Comparison of ENCODE assay signal across 14 cellular contexts in the genomic region with DNA sequence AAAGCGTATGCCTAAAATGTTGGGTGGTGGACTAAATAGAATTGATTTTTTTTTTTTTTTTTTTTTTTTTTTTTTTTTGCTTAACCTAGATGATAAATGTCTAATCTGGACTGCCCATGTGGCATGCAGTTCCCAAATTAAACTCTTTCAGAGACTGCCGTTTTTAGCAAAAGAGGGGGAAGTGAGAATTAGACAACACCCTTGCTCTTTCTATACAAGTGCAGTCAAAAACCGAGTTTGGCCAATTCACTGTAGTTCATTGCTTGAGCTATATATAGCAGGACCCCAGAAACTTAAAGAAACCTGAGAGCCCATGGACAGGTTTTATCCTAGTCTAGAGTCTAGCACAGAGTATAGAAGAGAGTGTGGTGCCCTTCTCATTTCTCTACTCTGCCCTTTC.
DNase-seq lines count a peak whose midpoint lies in the region; ATAC-seq and TF ChIP-seq lines count a peak whose summit lies in the region.
"Had no signal": no experiment of that assay in that cellular context is flagged by ENCODE, and none has a peak within 500 bp of the region (broad histone marks: within the 10 kb centered on the region; RNA-seq: fewer than 3 reads in every experiment).

No MANE protein-coding gene starts in this region.

- H3K27ac ChIP-seq in OCI-LY3 (ENCODE audit: low read length) (no peak overlapping the region), gastrocnemius medialis (no peak overlapping the region)
- H3K27ac ChIP-seq: KMS-11 had no signal

- H3K9ac ChIP-seq in OCI-LY3 (ENCODE audit: low read length) = no peak overlapping the region
- H3K9ac ChIP-seq: KMS-11 had no signal

- CTCF ChIA-PET in activated CD4-positive, alpha-beta memory T cell treated with anti-CD3 and anti-CD28 coated beads, Interleukin-2, amount 10 ng/mL, durations not matched to agents 7 days and 5 days (lab: Charles Lee) = no interaction called here

- no peaks in the 10 kb centered on the region for H4K20me1 ChIP-seq in OCI-LY3 (ENCODE audit: insufficient read depth, low read length)

- no peak for TF ChIP-seq POLR2A in gastrocnemius medialis (IDR thresholded peaks at IDR 0.05)

- no peaks in the 10 kb centered on the region for H3K36me3 ChIP-seq in OCI-LY3 (replicated peaks; ENCODE audit: low read depth, low read length)
- no peaks in the 10 kb centered on the region for H3K36me3 ChIP-seq in gastrocnemius medialis

- H3K4me1 ChIP-seq in OCI-LY3 (ENCODE audit: low read length) (peaks cover 15% of the 10 kb centered on the region), gastrocnemius medialis (peaks cover 0 to 13% of the 10 kb centered on the region in 2 donors)

- H3K4me1 Mint-ChIP-seq in activated CD4-positive, alpha-beta memory T cell treated with anti-CD3 and anti-CD28 coated beads, Interleukin-2, amount 10 ng/mL, durations not matched to agents 7 days and 5 days = no peaks in the 10 kb centered on the region
- no peaks in the 10 kb centered on the region for H3K4me1 Mint-ChIP-seq in mesothelial cell of epicardium
- H3K4me1 Mint-ChIP-seq: nephron progenitor cell had no signal

- no peak overlapping the region for H3K4me3 Mint-ChIP-seq in activated CD4-positive, alpha-beta memory T cell treated with anti-CD3 and anti-CD28 coated beads, Interleukin-2, amount 10 ng/mL, durations not matched to agents 7 days and 5 days
- H3K4me3 Mint-ChIP-seq in mesothelial cell of epicardium = no peak overlapping the region
- H3K4me3 Mint-ChIP-seq: activated T-helper 1 cell treated with anti-CD3 and anti-CD28 coated beads, Interleukin-12 subunit alpha, Interleukin-12 subunit beta, Interleukin-2, Interleukin-4 antibody, amounts not matched to agents 30 ng/mL and 10 ng/mL and 1 ng/mL, durations not matched to agents 14 hours and 24 hours and 36 hours; nephron progenitor cell; stimulated activated naive CD8-positive, alpha-beta T cell treated with anti-CD3 and anti-CD28 coated beads, Interleukin-15, Interleukin-2, amounts not matched to agents 100 ng/mL and 50 ng/mL, for 24 hours had no signal

- in situ Hi-C loops in gastrocnemius medialis (cut with MboI; ENCODE audit: low sequenced_read_pairs in 4 of 4) = no loop called here

- peak overlapping the region; percentile 57 for H3K4me2 ChIP-seq in OCI-LY3 (ENCODE audit: low read length)
- H3K4me2 ChIP-seq: KMS-11 had no signal

- no peaks in the 10 kb centered on the region for H3K36me3 Mint-ChIP-seq in activated CD4-positive, alpha-beta memory T cell treated with anti-CD3 and anti-CD28 coated beads, Interleukin-2, amount 10 ng/mL, durations not matched to agents 7 days and 5 days (ENCODE audit: low read depth)
- no peaks in the 10 kb centered on the region for H3K36me3 Mint-ChIP-seq in mesothelial cell of epicardium

- H3K27me3 ChIP-seq in OCI-LY3 (ENCODE audit: low read depth, low read length) = no peaks in the 10 kb centered on the region
- no peaks in the 10 kb centered on the region for H3K27me3 ChIP-seq in gastrocnemius medialis

- H3K9me3 ChIP-seq in OCI-LY3 (ENCODE audit: insufficient read depth, low read length) (no peaks in the 10 kb centered on the region), gastrocnemius medialis (no peaks in the 10 kb centered on the region)

- H3K4me3 ChIP-seq in OCI-LY3 (ENCODE audit: low read length) (no peak overlapping the region), gastrocnemius medialis (no peak overlapping the region)

- no peaks in the 10 kb centered on the region for H3K27me3 Mint-ChIP-seq in activated CD4-positive, alpha-beta memory T cell treated with anti-CD3 and anti-CD28 coated beads, Interleukin-2, amount 10 ng/mL, durations not matched to agents 7 days and 5 days
- H3K27me3 Mint-ChIP-seq in mesothelial cell of epicardium (ENCODE audit: low read depth) = peaks cover 22% of the 10 kb centered on the region
- H3K27me3 Mint-ChIP-seq: stimulated activated naive CD8-positive, alpha-beta T cell treated with anti-CD3 and anti-CD28 coated beads, Interleukin-15, Interleukin-2, amounts not matched to agents 100 ng/mL and 50 ng/mL, for 24 hours had no signal

- intact Hi-C loops in gastrocnemius medialis (cut with DNase I; ENCODE audit: low total_unique reads) = no loop called here

- TF ChIP-seq CTCF in OCI-LY3 (IDR thresholded peaks at IDR 0.05; ENCODE audit: low read depth, low read length) (no peak), gastrocnemius medialis (IDR thresholded peaks at IDR 0.05 in 4 of 5, conservative IDR thresholded peaks at IDR 0.05 in 1 of 5) (no peak), mesothelial cell of epicardium (IDR thresholded peaks at IDR 0.05; ENCODE audit: unreplicated experiment) (no peak)

- peak; percentile 84 for ATAC-seq in GM18861 (IDR thresholded peaks at IDR 0.05; ENCODE audit: unreplicated experiment)
- peak; percentile 94 for ATAC-seq in GM21526 (IDR thresholded peaks at IDR 0.05; ENCODE audit: low FRiP score, unreplicated experiment)
- ATAC-seq in HG03095 (IDR thresholded peaks at IDR 0.05; ENCODE audit: unreplicated experiment) = peak; percentile 86
- no peak for ATAC-seq in gastrocnemius medialis

- H3K27ac Mint-ChIP-seq in activated CD4-positive, alpha-beta memory T cell treated with anti-CD3 and anti-CD28 coated beads, Interleukin-2, amount 10 ng/mL, durations not matched to agents 7 days and 5 days = no peak overlapping the region
- no peak overlapping the region for H3K27ac Mint-ChIP-seq in mesothelial cell of epicardium
- H3K27ac Mint-ChIP-seq: activated T-helper 1 cell treated with anti-CD3 and anti-CD28 coated beads, Interleukin-12 subunit alpha, Interleukin-12 subunit beta, Interleukin-2, Interleukin-4 antibody, amounts not matched to agents 30 ng/mL and 10 ng/mL and 1 ng/mL, durations not matched to agents 14 hours and 24 hours and 36 hours; nephron progenitor cell; stimulated activated naive CD8-positive, alpha-beta T cell treated with anti-CD3 and anti-CD28 coated beads, Interleukin-15, Interleukin-2, amounts not matched to agents 100 ng/mL and 50 ng/mL, for 24 hours had no signal

- H3K9me3 Mint-ChIP-seq in activated CD4-positive, alpha-beta memory T cell treated with anti-CD3 and anti-CD28 coated beads, Interleukin-2, amount 10 ng/mL, durations not matched to agents 7 days and 5 days = no peaks in the 10 kb centered on the region
- H3K9me3 Mint-ChIP-seq in mesothelial cell of epicardium = no peaks in the 10 kb centered on the region
- H3K9me3 Mint-ChIP-seq: activated T-helper 1 cell treated with anti-CD3 and anti-CD28 coated beads, Interleukin-12 subunit alpha, Interleukin-12 subunit beta, Interleukin-2, Interleukin-4 antibody, amounts not matched to agents 30 ng/mL and 10 ng/mL and 1 ng/mL, durations not matched to agents 14 hours and 24 hours and 36 hours; nephron progenitor cell; stimulated activated naive CD8-positive, alpha-beta T cell treated with anti-CD3 and anti-CD28 coated beads, Interleukin-15, Interleukin-2, amounts not matched to agents 100 ng/mL and 50 ng/mL, for 24 hours had no signal

- no peak overlapping the region for H2AFZ ChIP-seq in OCI-LY3 (ENCODE audit: low read depth, low read length)

- H3K79me2 ChIP-seq in OCI-LY3 (ENCODE audit: low read length) = no peaks in the 10 kb centered on the region

- POLR2A ChIA-PET in activated CD4-positive, alpha-beta memory T cell treated with anti-CD3 and anti-CD28 coated beads, Interleukin-2, amount 10 ng/mL, durations not matched to agents 7 days and 5 days (lab: Charles Lee) = no interaction called here

- DNase-seq in gastrocnemius medialis = no peak
- DNase-seq in glomerular visceral epithelial cell (ENCODE audit: extremely low spot score) = no peak
- DNase-seq in activated CD4-positive, alpha-beta memory T cell treated with anti-CD3 and anti-CD28 coated beads, Interleukin-2, amount 10 ng/mL, durations not matched to agents 7 days and 5 days = no peak
- no peak for DNase-seq in mesothelial cell of epicardium (ENCODE audit: low spot score in 2 of 2, unreplicated experiment in 2 of 2)
- DNase-seq: NCI-H69, nephron progenitor cell, T1000 had no signal

Comparison
In these comparisons a context has a peak if more than half of its experiments do, and no peak if none do; other contexts are left out.
1. ATAC-seq: peak in GM18861 (single experiment), GM21526 (single experiment) and HG03095 (single experiment); none in gastrocnemius medialis (0 of 2).